ENCODE assay signal across 18 cellular contexts in genomic region chr12:69406217-69406616, GRCh38. TPM values are rescaled to one million over a fixed set of nuclear protein-coding genes. Genes with fewer than 3 reads are reported as not detected.
"Had no signal": no experiment of that assay in that cellular context is flagged by ENCODE, and none has a peak within 500 bp of the region (broad histone marks: within the 10 kb centered on the region; RNA-seq: fewer than 3 reads in every experiment).

No MANE protein-coding gene starts in this region.

- H3K36me3 ChIP-seq: neutrophil, sigmoid colon, upper lobe of right lung had no signal

- ATAC-seq: activated CD4-positive, CD25-positive, alpha-beta regulatory T cell treated with anti-CD3 and anti-CD28 coated beads, Interleukin-2, amount 50 U/mL, for 24 hours; activated T-cell treated with anti-CD3 and anti-CD28 coated beads, Interleukin-2, amount 50 U/mL, for 4 hours; natural killer cell; stimulated activated naive CD8-positive, alpha-beta T cell treated with anti-CD3 and anti-CD28 coated beads, Interleukin-15, amount 100 ng/mL, for 72 hours; T-helper 17 cell had no signal

- H3K4me3 ChIP-seq: esophagus muscularis mucosa, gastroesophageal sphincter, sigmoid colon, upper lobe of right lung had no signal

- H3K9me3 ChIP-seq: esophagus muscularis mucosa, gastroesophageal sphincter, neutrophil, sigmoid colon, upper lobe of right lung had no signal

- H3K27me3 ChIP-seq: esophagus muscularis mucosa, gastroesophageal sphincter, neutrophil, sigmoid colon, upper lobe of right lung had no signal

- H3K27ac ChIP-seq: esophagus muscularis mucosa, gastroesophageal sphincter, neutrophil, upper lobe of right lung had no signal

- DNase-seq: activated CD4-positive, alpha-beta T cell treated with anti-CD3 and anti-CD28 coated beads, Interleukin-2, amount 10 ng/mL, durations not matched to agents 7 days and 5 days; activated CD8-positive, alpha-beta memory T cell treated with anti-CD3 and anti-CD28 coated beads, Interleukin-2, amount 50 U/mL, for 4 hours; activated naive CD4-positive, alpha-beta T cell treated with anti-CD3 and anti-CD28 coated beads, Interleukin-2, amount 50 U/mL, for 16 hours; activated T-cell treated with anti-CD3 and anti-CD28 coated beads, Interleukin-2, amount 50 U/mL, for 4 hours; cerebellar nuclear complex; effector CD4-positive, alpha-beta T cell; mesendoderm; natural killer cell; posterior cingulate gyrus; sigmoid colon; stimulated activated naive CD8-positive, alpha-beta T cell treated with anti-CD3 and anti-CD28 coated beads, Interleukin-15, amount 100 ng/mL, for 72 hours; T-helper 17 cell; upper lobe of right lung had no signal

- H3K4me1 ChIP-seq: gastroesophageal sphincter, upper lobe of right lung had no signal

RNA-seq across cellular contexts. Expression of gene LYZ, which starts 58.0 kb away (rescaled TPM):
- total RNA-seq: activated CD4-positive, alpha-beta T cell treated with anti-CD3 and anti-CD28 coated beads, Interleukin-2, amount 10 ng/mL, durations not matched to agents 7 days and 5 days; renal cortical epithelial cell had no signal
